Comparison of ENCODE assay signal across 13 cellular contexts in genomic region chr14:69987416-69988144, GRCh38.
"Had no signal": no experiment of that assay in that cellular context is flagged by ENCODE, and none has a peak within 500 bp of the region (broad histone marks: within the 10 kb centered on the region; RNA-seq: fewer than 3 reads in every experiment).

No MANE protein-coding gene starts in this region.

- H3K36me3 ChIP-seq: brain microvascular endothelial cell, esophagus squamous epithelium, pancreas had no signal

- H3K4me3 ChIP-seq: esophagus squamous epithelium, pancreas, skin epidermis had no signal

- DNase-seq: activated CD4-positive, alpha-beta T cell treated with anti-CD3 and anti-CD28 coated beads, Interleukin-2, amount 50 U/mL, for 4 hours; activated CD4-positive, CD25-positive, alpha-beta regulatory T cell treated with anti-CD3 and anti-CD28 coated beads, Interleukin-2, amount 50 U/mL, for 72 hours; activated CD8-positive, alpha-beta memory T cell treated with anti-CD3 and anti-CD28 coated beads, Interleukin-2, amount 10 ng/mL, durations not matched to agents 7 days and 5 days; activated gamma-delta T cell; activated T-cell treated with anti-CD3 and anti-CD28 coated beads, Interleukin-2, amount 50 U/mL, for 48 hours; brain microvascular endothelial cell; esophagus squamous epithelium; foreskin fibroblast; nephron progenitor cell; pancreas; retina; trophoblast cell had no signal

- H3K9me3 ChIP-seq: esophagus squamous epithelium, pancreas had no signal

- H3K27ac ChIP-seq: brain microvascular endothelial cell, esophagus squamous epithelium, pancreas, skin epidermis had no signal

- H3K27me3 ChIP-seq: brain microvascular endothelial cell, pancreas had no signal

- ATAC-seq: activated CD8-positive, alpha-beta memory T cell treated with anti-CD3 and anti-CD28 coated beads, Interleukin-2, amount 10 ng/mL, durations not matched to agents 7 days and 5 days; pancreas had no signal

- H3K4me1 ChIP-seq: esophagus squamous epithelium, pancreas had no signal
